In the genomic region with DNA sequence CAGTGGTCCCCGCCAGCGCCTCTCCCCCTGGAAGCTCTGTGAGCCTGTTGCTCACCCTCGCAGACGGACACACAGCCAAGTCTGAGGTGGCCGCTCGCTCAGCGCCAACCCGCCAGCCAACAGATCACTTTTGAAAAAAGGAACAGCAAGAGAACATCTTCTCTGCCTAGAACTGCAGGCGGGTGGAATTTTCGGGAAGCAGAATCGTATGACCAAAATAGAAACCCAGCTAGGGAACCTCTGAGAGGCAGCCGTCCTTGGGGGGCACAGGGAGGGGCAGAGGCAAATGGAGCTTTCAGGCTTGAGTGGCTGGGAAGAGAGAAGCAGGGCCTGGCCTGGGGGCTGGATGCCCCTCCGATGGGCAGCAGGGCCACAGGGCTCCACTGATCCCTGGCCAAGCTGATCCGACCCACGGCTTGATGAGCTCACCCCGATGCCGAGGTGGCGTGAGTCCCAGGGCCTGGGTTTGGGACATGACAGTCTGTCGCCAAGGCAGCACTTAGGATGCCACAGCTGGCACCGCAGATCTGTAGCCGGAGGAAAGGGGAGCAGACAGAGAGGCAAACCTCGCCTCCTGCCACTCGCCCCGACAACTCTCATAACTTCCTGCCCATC, we compare ENCODE assay signal across 1 cellular context.
TF ChIP-seq lines count a peak whose summit lies in the region.

No MANE protein-coding gene starts in this region.

TF ChIP-seq in WTC11, 78 proteins besides CTCF, POLR2A, EP300 and RAD21 (continued from another document):
- TF ChIP-seq, protein P1, sequence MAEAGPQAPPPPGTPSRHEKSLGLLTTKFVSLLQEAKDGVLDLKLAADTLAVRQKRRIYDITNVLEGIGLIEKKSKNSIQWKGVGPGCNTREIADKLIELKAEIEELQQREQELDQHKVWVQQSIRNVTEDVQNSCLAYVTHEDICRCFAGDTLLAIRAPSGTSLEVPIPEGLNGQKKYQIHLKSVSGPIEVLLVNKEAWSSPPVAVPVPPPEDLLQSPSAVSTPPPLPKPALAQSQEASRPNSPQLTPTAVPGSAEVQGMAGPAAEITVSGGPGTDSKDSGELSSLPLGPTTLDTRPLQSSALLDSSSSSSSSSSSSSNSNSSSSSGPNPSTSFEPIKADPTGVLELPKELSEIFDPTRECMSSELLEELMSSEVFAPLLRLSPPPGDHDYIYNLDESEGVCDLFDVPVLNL (CRISPR knock-in tag; IDR thresholded peaks at IDR 0.05; ENCODE audit: borderline replicate concordance, low read depth) = no peak
- TF ChIP-seq, protein P2, sequence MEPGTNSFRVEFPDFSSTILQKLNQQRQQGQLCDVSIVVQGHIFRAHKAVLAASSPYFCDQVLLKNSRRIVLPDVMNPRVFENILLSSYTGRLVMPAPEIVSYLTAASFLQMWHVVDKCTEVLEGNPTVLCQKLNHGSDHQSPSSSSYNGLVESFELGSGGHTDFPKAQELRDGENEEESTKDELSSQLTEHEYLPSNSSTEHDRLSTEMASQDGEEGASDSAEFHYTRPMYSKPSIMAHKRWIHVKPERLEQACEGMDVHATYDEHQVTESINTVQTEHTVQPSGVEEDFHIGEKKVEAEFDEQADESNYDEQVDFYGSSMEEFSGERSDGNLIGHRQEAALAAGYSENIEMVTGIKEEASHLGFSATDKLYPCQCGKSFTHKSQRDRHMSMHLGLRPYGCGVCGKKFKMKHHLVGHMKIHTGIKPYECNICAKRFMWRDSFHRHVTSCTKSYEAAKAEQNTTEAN (CRISPR knock-in tag; IDR thresholded peaks at IDR 0.05) = no peak
- TF ChIP-seq IRF2 (CRISPR knock-in tag; IDR thresholded peaks at IDR 0.05; ENCODE audit: borderline replicate concordance, low read depth) (no peak), JUN (CRISPR knock-in tag; IDR thresholded peaks at IDR 0.05) (no peak), ELF4 (CRISPR knock-in tag; IDR thresholded peaks at IDR 0.05; ENCODE audit: low read depth) (no peak), FOXK1 (CRISPR knock-in tag; IDR thresholded peaks at IDR 0.05) (no peak), SP1 (CRISPR knock-in tag; conservative IDR thresholded peaks at IDR 0.05) (no peak), TP53 (CRISPR knock-in tag; IDR thresholded peaks at IDR 0.05) (no peak), ETV6 (CRISPR knock-in tag; IDR thresholded peaks at IDR 0.05) (no peak)
- TF ChIP-seq, protein P3, sequence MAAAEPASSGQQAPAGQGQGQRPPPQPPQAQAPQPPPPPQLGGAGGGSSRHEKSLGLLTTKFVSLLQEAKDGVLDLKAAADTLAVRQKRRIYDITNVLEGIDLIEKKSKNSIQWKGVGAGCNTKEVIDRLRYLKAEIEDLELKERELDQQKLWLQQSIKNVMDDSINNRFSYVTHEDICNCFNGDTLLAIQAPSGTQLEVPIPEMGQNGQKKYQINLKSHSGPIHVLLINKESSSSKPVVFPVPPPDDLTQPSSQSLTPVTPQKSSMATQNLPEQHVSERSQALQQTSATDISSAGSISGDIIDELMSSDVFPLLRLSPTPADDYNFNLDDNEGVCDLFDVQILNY (CRISPR knock-in tag; IDR thresholded peaks at IDR 0.05) = no peak
